ENCODE assay signal across 8 cellular contexts in the genomic region with DNA sequence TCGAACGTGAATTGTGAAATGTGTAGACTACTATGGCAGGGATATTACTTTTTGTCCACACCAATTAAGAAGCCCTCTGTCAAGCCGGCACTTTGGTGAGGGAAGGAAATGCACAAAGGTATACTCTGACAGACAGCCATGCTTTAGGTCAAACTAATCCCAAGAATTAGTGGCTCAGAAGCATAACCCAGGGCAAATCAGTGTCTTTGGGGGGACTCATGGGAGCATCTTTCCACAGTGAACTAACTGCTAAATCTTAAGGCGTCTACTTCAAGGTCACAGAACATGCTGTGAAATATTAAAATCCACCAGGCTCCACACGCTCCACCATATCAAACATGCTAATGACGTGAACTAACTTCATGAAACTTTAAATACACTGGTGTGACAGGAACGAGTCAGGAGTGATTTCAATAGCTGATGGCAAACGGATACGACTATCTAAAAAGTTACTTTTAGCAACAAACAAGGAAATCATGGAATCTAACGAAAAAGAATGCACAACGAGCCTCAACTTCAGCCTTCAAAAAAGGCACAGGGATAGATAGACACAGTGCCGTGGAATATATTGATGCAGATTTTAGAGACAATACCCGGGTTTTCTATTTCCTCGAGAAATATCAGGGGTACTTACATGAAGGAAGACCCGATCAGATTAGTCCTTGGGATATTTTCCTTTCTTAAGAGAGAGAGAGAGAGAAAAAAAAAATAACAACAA. TPM values are rescaled to one million over a fixed set of nuclear protein-coding genes. Genes with fewer than 3 reads are reported as not detected.
DNase-seq lines count a peak whose midpoint lies in the region; ATAC-seq, FAIRE-seq and TF ChIP-seq lines count a peak whose summit lies in the region.

No MANE protein-coding gene starts in this region.

- H3K9me3 Mint-ChIP-seq in activated naive CD8-positive, alpha-beta T cell treated with anti-CD3 and anti-CD28 coated beads, Interleukin-2, amount 10 ng/mL, durations not matched to agents 7 days and 5 days = no peaks in the 10 kb centered on the region

- peak overlapping the region; percentile 54 for H3K4me3 ChIP-seq in A549
- peak overlapping the region; percentile 58 for H3K4me3 ChIP-seq in HL-60 (replicated peaks; ENCODE audit: insufficient read depth, low read length)
- peak overlapping the region; percentile 64; the same call in 1 of the 2 replicates for H3K4me3 ChIP-seq in iPS-18c (ENCODE audit: insufficient read depth, low read depth, low read length)
- H3K4me3 ChIP-seq in spleen = peak overlapping the region; percentile 52 to 87 (median 66)

- H3K4me3 Mint-ChIP-seq in activated naive CD8-positive, alpha-beta T cell treated with anti-CD3 and anti-CD28 coated beads, Interleukin-2, amount 10 ng/mL, durations not matched to agents 7 days and 5 days = peak overlapping the region; percentile 92

- TF ChIP-seq CTCF in A549 (IDR thresholded peaks at IDR 0.05) (no peak), HL-60 (IDR thresholded peaks at IDR 0.05; ENCODE audit: insufficient read depth, low read length) (no peak), spleen (IDR thresholded peaks at IDR 0.05 in 8 of 11, conservative IDR thresholded peaks at IDR 0.05 in 3 of 11) (no peak)

- TF ChIP-seq RAD21 in A549 (conservative IDR thresholded peaks at IDR 0.05 in 1 of 2, IDR thresholded peaks at IDR 0.05 in 1 of 2) = no peak

- peaks cover 79% of the 10 kb centered on the region for H3K27me3 Mint-ChIP-seq in activated naive CD8-positive, alpha-beta T cell treated with anti-CD3 and anti-CD28 coated beads, Interleukin-2, amount 10 ng/mL, durations not matched to agents 7 days and 5 days

- peaks cover 18% of the 10 kb centered on the region for H3K4me1 Mint-ChIP-seq in activated naive CD8-positive, alpha-beta T cell treated with anti-CD3 and anti-CD28 coated beads, Interleukin-2, amount 10 ng/mL, durations not matched to agents 7 days and 5 days

- DNase-seq in A549 (ENCODE audit: low read depth in 1 of 2, low spot score in 1 of 2) = no peak
- DNase-seq in HL-60 (ENCODE audit: low read depth in 1 of 2, low spot score in 1 of 2) = no peak
- no peak for DNase-seq in activated naive CD8-positive, alpha-beta T cell treated with anti-CD3 and anti-CD28 coated beads, Interleukin-2, amount 10 ng/mL, durations not matched to agents 7 days and 5 days
- DNase-seq in spleen = no peak
- DNase-seq in NCI-H2107 treated with DMSO at 0.1 percent for 48 hours (lab: John Stamatoyannopoulos, UW; ENCODE audit: unreplicated experiment) = no peak
- DNase-seq in kidney tubule cell (ENCODE audit: low spot score) = no peak
- DNase-seq in ureter (ENCODE audit: low spot score) = no peak

- FAIRE-seq in A549 (lab: Jason Lieb, UNC) = no peak

- no peak for TF ChIP-seq EP300 in A549 (IDR thresholded peaks at IDR 0.05)

- POLR2A ChIA-PET in A549 (lab: Yijun Ruan, JAX) = no interaction called here
- POLR2A ChIA-PET in activated naive CD8-positive, alpha-beta T cell treated with anti-CD3 and anti-CD28 coated beads, Interleukin-2, amount 10 ng/mL, durations not matched to agents 7 days and 5 days (lab: Charles Lee) = no interaction called here

- peak in 1 of 2 experiments; percentile 34; a peak in 3 of 6 replicates for ATAC-seq in A549
- ATAC-seq in activated naive CD8-positive, alpha-beta T cell treated with anti-CD3 and anti-CD28 coated beads, Interleukin-2, amount 10 ng/mL, durations not matched to agents 7 days and 5 days (ENCODE audit: low read depth) = no peak

- H3K4me1 ChIP-seq in A549 (peaks cover 6% of the 10 kb centered on the region; the same call in 1 of the 3 replicates), spleen (peaks cover 23 to 80% (median 51%) of the 10 kb centered on the region in 6 donors)

- 8% methylated on average over 15 of the region's 15 CpGs for WGBS in A549 (ENCODE audit: missing lambda C conversion rate)
- 0 to 2% (median 1%) methylated on average over 15 of the region's 15 CpGs for WGBS in spleen, 5 donors

- TF ChIP-seq POLR2A in A549 (IDR thresholded peaks at IDR 0.05; ENCODE audit: low read length) (no peak), spleen (IDR thresholded peaks at IDR 0.05) (peak in 1 of 3 donors; percentile 26)

- H3K27ac Mint-ChIP-seq in activated naive CD8-positive, alpha-beta T cell treated with anti-CD3 and anti-CD28 coated beads, Interleukin-2, amount 10 ng/mL, durations not matched to agents 7 days and 5 days = peak overlapping the region; percentile 11

- no peaks in the 10 kb centered on the region for H3K36me3 ChIP-seq in spleen

- no peaks in the 10 kb centered on the region for H3K27me3 ChIP-seq in HL-60 (ENCODE audit: insufficient read depth, poor library complexity, severe bottlenecking)
- H3K27me3 ChIP-seq in spleen (replicated peaks in 1 of 7) = no peaks in the 10 kb centered on the region

- H3K27ac ChIP-seq in A549 = no peak overlapping the region
- no peak overlapping the region for H3K27ac ChIP-seq in HL-60 (replicated peaks)
- H3K27ac ChIP-seq in spleen = peak overlapping the region; percentile 86 to 94 (median 92)

- intact Hi-C loops in spleen (cut with DNase I; ENCODE audit: low total_unique reads) = loop anchor here (10.0 kb wide), 2 partner anchors 58 to 148 kb away; no protein-coding TSS in a partner anchor

- H3K4me2 ChIP-seq in A549 = peak overlapping the region; percentile 98

- CTCF ChIA-PET in A549 (lab: Yijun Ruan, JAX) = no interaction called here

- H3K9me3 ChIP-seq in A549 (no peaks in the 10 kb centered on the region), iPS-18c (ENCODE audit: control insufficient read depth, insufficient read depth, low read length) (no peaks in the 10 kb centered on the region), spleen (no peaks in the 10 kb centered on the region)

- no peaks in the 10 kb centered on the region for H3K36me3 Mint-ChIP-seq in activated naive CD8-positive, alpha-beta T cell treated with anti-CD3 and anti-CD28 coated beads, Interleukin-2, amount 10 ng/mL, durations not matched to agents 7 days and 5 days

TF ChIP-seq in A549, 52 proteins besides CTCF, POLR2A, EP300 and RAD21:
- TF ChIP-seq RNF2 (IDR thresholded peaks at IDR 0.05; ENCODE audit: borderline replicate concordance, low read depth) = peak; percentile 90; the same call in 1 of the 2 replicates
- TF ChIP-seq, protein P1, sequence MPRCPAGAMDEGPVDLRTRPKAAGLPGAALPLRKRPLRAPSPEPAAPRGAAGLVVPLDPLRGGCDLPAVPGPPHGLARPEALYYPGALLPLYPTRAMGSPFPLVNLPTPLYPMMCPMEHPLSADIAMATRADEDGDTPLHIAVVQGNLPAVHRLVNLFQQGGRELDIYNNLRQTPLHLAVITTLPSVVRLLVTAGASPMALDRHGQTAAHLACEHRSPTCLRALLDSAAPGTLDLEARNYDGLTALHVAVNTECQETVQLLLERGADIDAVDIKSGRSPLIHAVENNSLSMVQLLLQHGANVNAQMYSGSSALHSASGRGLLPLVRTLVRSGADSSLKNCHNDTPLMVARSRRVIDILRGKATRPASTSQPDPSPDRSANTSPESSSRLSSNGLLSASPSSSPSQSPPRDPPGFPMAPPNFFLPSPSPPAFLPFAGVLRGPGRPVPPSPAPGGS (IDR thresholded peaks at IDR 0.05) = no peak
- TF ChIP-seq CBX8 (IDR thresholded peaks at IDR 0.05) = peak; percentile 77; the same call in 1 of the 2 replicates

RNA-seq across cellular contexts. Expression of a gene that starts 0.5 kb away (rescaled TPM):
- 0.03 and 0.05 TPM in 2 replicates for polyA plus RNA-seq in A549 (2011; rRNA removed)
- not detected in 2 replicates for polyA plus RNA-seq in A549 (2012; cell fraction: cytosol; rRNA removed)
- polyA plus RNA-seq in A549 (2012; cell fraction: nucleus; rRNA removed) = not detected in 2 replicates
- polyA plus RNA-seq in A549 (2017; fragmentation: RNase III; extraction: RNeasy Plus Mini Kit Qiagen cat#74134 plus additional on column Dnase treatment) = 0.06 to 0.12 TPM (median 0.10 TPM) in 3 replicates
- polyA minus RNA-seq in A549 (2011; rRNA and poly(A)+ RNA removed) = 0.05 and 0.12 TPM in 2 replicates
- under 1 TPM; 0.60 to 0.86 TPM for total RNA-seq in activated naive CD8-positive, alpha-beta T cell treated with anti-CD3 and anti-CD28 coated beads, Interleukin-2, amount 10 ng/mL, durations not matched to agents 7 days and 5 days
- total RNA-seq in spleen = 100 to 1,000 TPM in 6 of 7 donors, 10 to 100 TPM in 1; 94.4 to 153 (median 129) TPM
- 10 to 100 TPM; 19.3 to 24.6 (median 24.3) TPM for polyA plus RNA-seq in spleen
- 57.7 TPM for total RNA-seq in ureter

Comparison
In these comparisons a context has a peak if more than half of its experiments do, and no peak if none do; other contexts are left out.
1. H3K27ac ChIP-seq: peak in spleen (8 of 8); none in A549 (0 of 2) and HL-60 (single experiment).
2. RNA of a gene that starts 0.5 kb away (total RNA-seq): 94.4 to 153 TPM in spleen and 57.7 TPM in ureter (single experiment); 0.60 to 0.86 TPM in activated naive CD8-positive, alpha-beta T cell treated with anti-CD3 and anti-CD28 coated beads, Interleukin-2, amount 10 ng/mL, durations not matched to agents 7 days and 5 days; every median in the first group is over 10 times any median in the second.
3. Peak in every context shown above with its lines, with median percentiles within 50 percentile points of each other: H3K4me3 ChIP-seq.